ENCODE assay signal across 4 cellular contexts in genomic region chr1:169688377-169688776, GRCh38. TPM values are rescaled to one million over a fixed set of nuclear protein-coding genes. Genes with fewer than 3 reads are reported as not detected.
"Had no signal": no experiment of that assay in that cellular context is flagged by ENCODE, and none has a peak within 500 bp of the region (broad histone marks: within the 10 kb centered on the region; RNA-seq: fewer than 3 reads in every experiment).

No MANE protein-coding gene starts in this region.

RNA-seq across cellular contexts. Expression of gene SELL, which starts 23.0 kb away (rescaled TPM):
- total RNA-seq: osteocyte had no signal
- polyA plus RNA-seq: neural cell had no signal

RNA-seq across cellular contexts. Expression of gene SELE, which starts 45.5 kb away (rescaled TPM):
- total RNA-seq: natural killer cell, osteocyte, smooth muscle cell had no signal
- polyA plus RNA-seq: neural cell had no signal

RNA-seq across cellular contexts. Expression of gene SELP, which starts 58.5 kb away (rescaled TPM):
- total RNA-seq: osteocyte, smooth muscle cell had no signal
- polyA plus RNA-seq: neural cell, smooth muscle cell had no signal
